15 cellular contexts compared by ENCODE assay signal in genomic region chr4:108611360-108611759, GRCh38. TPM values are rescaled to one million over a fixed set of nuclear protein-coding genes. Genes with fewer than 3 reads are reported as not detected.
DNase-seq lines count a peak whose midpoint lies in the region; ATAC-seq, FAIRE-seq and TF ChIP-seq lines count a peak whose summit lies in the region.
"Had no signal": no experiment of that assay in that cellular context is flagged by ENCODE, and none has a peak within 500 bp of the region (broad histone marks: within the 10 kb centered on the region; RNA-seq: fewer than 3 reads in every experiment).

No MANE protein-coding gene starts in this region.

- H3K9me1 ChIP-seq in K562 (ENCODE audit: control insufficient read depth, insufficient read depth, low read length), result no peaks in the 10 kb centered on the region

- peaks cover 20% of the 10 kb centered on the region for H3K4me1 Mint-ChIP-seq in activated naive CD4-positive, alpha-beta T cell treated with anti-CD3 and anti-CD28 coated beads for 36 hours (ENCODE audit: low read depth)

- peaks cover 14% of the 10 kb centered on the region for H3K36me3 Mint-ChIP-seq in activated naive CD4-positive, alpha-beta T cell treated with anti-CD3 and anti-CD28 coated beads for 36 hours (ENCODE audit: low read depth)

- H3K9ac ChIP-seq in K562 (ENCODE audit: insufficient read depth in 1 of 2, low read depth in 2 of 2, low read length in 2 of 2), result no peak overlapping the region
- H3K9ac ChIP-seq: BLaER1, KMS-11 had no signal

- H3K27ac Mint-ChIP-seq in activated naive CD4-positive, alpha-beta T cell treated with anti-CD3 and anti-CD28 coated beads for 36 hours, result no peak overlapping the region

- POLR2A ChIA-PET in K562 (lab: Yijun Ruan, JAX), result interaction anchor here (1.0 kb wide), 1 partner anchor 8 kb away, joined by 4 read pairs; no protein-coding TSS in a partner anchor

- no peaks in the 10 kb centered on the region; a peak in 1 of 5 replicates for H3K4me1 ChIP-seq in K562 (replicated peaks in 1 of 2; ENCODE audit: control insufficient read depth in 2 of 2, insufficient read depth in 2 of 2, low read length in 2 of 2)
- H3K4me1 ChIP-seq: BLaER1, spleen had no signal

- no peak overlapping the region for H3K4me3 ChIP-seq in K562
- H3K4me3 ChIP-seq: BLaER1 had no signal

- in situ Hi-C loops in K562 (cut with MboI), result no loop called here
- in situ Hi-C loops in ACHN (cut with HindIII; ENCODE audit: low pct_ligation_motif_present, low pct_unique_long_range_greater_than_20kb, low sequenced_read_pairs), result no loop called here

- TF ChIP-seq CTCF in K562 (IDR thresholded peaks at IDR 0.05 in 2 of 3, conservative IDR thresholded peaks at IDR 0.05 in 1 of 3; ENCODE audit: insufficient read depth in 2 of 3, low read depth in 1 of 3, low read length in 3 of 3), result peak in 1 of 3 experiments; percentile 23; a peak in 1 of 6 replicates

- peaks cover 4% of the 10 kb centered on the region for H3K9me3 Mint-ChIP-seq in activated naive CD4-positive, alpha-beta T cell treated with anti-CD3 and anti-CD28 coated beads for 36 hours

- no peaks in the 10 kb centered on the region for H4K20me1 ChIP-seq in K562 (replicated peaks; ENCODE audit: control insufficient read depth, insufficient read depth, low read length)
- H4K20me1 ChIP-seq: BLaER1 had no signal

- H3K4me3 Mint-ChIP-seq in activated naive CD4-positive, alpha-beta T cell treated with anti-CD3 and anti-CD28 coated beads for 36 hours, result peak overlapping the region; percentile 68

- DNase-seq in activated naive CD4-positive, alpha-beta T cell treated with anti-CD3 and anti-CD28 coated beads for 36 hours, result peak; percentile 30
- no peak for DNase-seq in activated naive CD4-positive, alpha-beta T cell (lab: John Stamatoyannopoulos, UW)
- no peak for DNase-seq in K562 (ENCODE audit: extremely low read depth in 1 of 4, low spot score in 3 of 4)
- peak; percentile 8 for DNase-seq in kidney glomerular epithelial cell (lab: John Stamatoyannopoulos, UW)
- DNase-seq in superior temporal gyrus (ENCODE audit: extremely low spot score), result peak; percentile 53
- DNase-seq in ACHN, result no peak
- DNase-seq: foreskin melanocyte, NCI-H2107, spleen had no signal

- H2AFZ ChIP-seq in K562 (ENCODE audit: low read depth, low read length), result no peak overlapping the region

- H3K27me3 Mint-ChIP-seq in activated naive CD4-positive, alpha-beta T cell treated with anti-CD3 and anti-CD28 coated beads for 36 hours (ENCODE audit: low read depth), result no peaks in the 10 kb centered on the region

- H3K27ac ChIP-seq in K562 (ENCODE audit: extremely low read depth, low read depth, low read length), result no peak overlapping the region
- H3K27ac ChIP-seq: BLaER1, KMS-11, spleen had no signal

- H3K4me2 ChIP-seq in K562 (ENCODE audit: insufficient read depth, low read length), result no peak overlapping the region
- H3K4me2 ChIP-seq: BLaER1, KMS-11 had no signal

- CTCF ChIA-PET in activated naive CD4-positive, alpha-beta T cell treated with anti-CD3 and anti-CD28 coated beads for 36 hours (lab: Charles Lee), result interaction anchor here (0.7 kb wide), 2 partner anchors 172 to 1368 kb away, joined by 3 read pairs; no protein-coding TSS in a partner anchor
- CTCF ChIA-PET in K562 (lab: Yijun Ruan, JAX; ENCODE audit: low intra/inter-chr PET ratio), result no interaction called here

- no peak for TF ChIP-seq POLR2A in K562 (conservative IDR thresholded peaks at IDR 0.05)

- no peak for FAIRE-seq in K562 (lab: Jason Lieb, UNC)
- FAIRE-seq: H1, RCC 7860 had no signal

- no peak for TF ChIP-seq EP300 in K562 (IDR thresholded peaks at IDR 0.05; ENCODE audit: low read length)

- no peaks in the 10 kb centered on the region for H3K9me3 ChIP-seq in K562 (replicated peaks; ENCODE audit: control insufficient read depth, insufficient read depth, low read depth, low read length)

- no peaks in the 10 kb centered on the region for H3K36me3 ChIP-seq in K562 (ENCODE audit: control insufficient read depth, insufficient read depth, low read length)
- H3K36me3 ChIP-seq: BLaER1 had no signal

- H3K27me3 ChIP-seq in K562 (ENCODE audit: control insufficient read depth in 2 of 2, insufficient read depth in 2 of 2, low read length in 2 of 2), result no peaks in the 10 kb centered on the region
- H3K27me3 ChIP-seq: BLaER1, spleen had no signal

- intact Hi-C loops in activated naive CD4-positive, alpha-beta T cell treated with anti-CD3 and anti-CD28 coated beads for 36 hours (cut with micrococcal nuclease), result loop anchor here (1.0 to 2.0 kb wide), 2 partner anchors 8 to 81 kb away; no protein-coding TSS in a partner anchor
- intact Hi-C loops in K562 (cut with micrococcal nuclease), result no loop called here

- H3K79me2 ChIP-seq in K562 (ENCODE audit: control insufficient read depth, insufficient read depth, low read length), result no peaks in the 10 kb centered on the region

- ATAC-seq in K562, result peak; percentile 49; the same call in 2 of the 3 replicates
- no peak for ATAC-seq in GM18867 (IDR thresholded peaks at IDR 0.05; ENCODE audit: unreplicated experiment)
- ATAC-seq in GM18517 (IDR thresholded peaks at IDR 0.05; ENCODE audit: unreplicated experiment), result no peak

- no TSS peak for BruUV-seq in K562 (replicated peaks; lab: Mats Ljungman, UMichigan)

- 59% methylated on average over 10 of the region's 10 CpGs for WGBS in K562 (ENCODE audit: insufficient coverage, low coverage, missing lambda C conversion rate)

- TF ChIP-seq RAD21 in K562 (CRISPR knock-in tag; conservative IDR thresholded peaks at IDR 0.05 in 1 of 2, IDR thresholded peaks at IDR 0.05 in 1 of 2), result no peak

TF ChIP-seq in K562, 482 proteins besides CTCF, POLR2A, EP300 and RAD21 (continues in another document):
- TF ChIP-seq ASH1L (IDR thresholded peaks at IDR 0.05; ENCODE audit: borderline replicate concordance, low read depth, partially characterized antibody), result no peak

RNA-seq across cellular contexts. Expression of gene RPL34, which starts 9.0 kb away (rescaled TPM):
- 1,000 to 10,000 TPM; 1,983 to 2,004 TPM for total RNA-seq in activated naive CD4-positive, alpha-beta T cell treated with anti-CD3 and anti-CD28 coated beads for 36 hours
- total RNA-seq in K562 (2011; cell fraction: chromatin; rRNA removed; ENCODE audit: low replicate concordance), result 252 and 304 TPM in 2 replicates
- 343 and 354 TPM in 2 replicates for total RNA-seq in K562 (2011; cell fraction: nucleolus; rRNA removed)
- total RNA-seq in K562 (2011; cell fraction: nucleoplasm; rRNA removed), result 439 and 698 TPM in 2 replicates
- total RNA-seq in K562 (2014; rRNA removed) (1,466 and 1,685 TPM in 2 replicates), K562 (2014; rRNA removed; fragmentation: Illumina TruSeq; extraction: Trizol) (2,593 and 2,853 TPM in 2 replicates), K562 (2015; rRNA removed; fragmentation: Illumina TruSeq; extraction: Trizol) (1,586 and 1,727 TPM in 2 replicates), K562 (2021) (1,612 and 1,824 TPM in 2 replicates)
- polyA plus RNA-seq in K562 (2011; rRNA removed) (4,502 and 5,422 TPM in 2 replicates), K562 (2014; fragmentation: Illumina TruSeq; extraction: Trizol) (1,973 and 2,119 TPM in 2 replicates), K562 (2014; fragmentation: Nextera tagmentation; extraction: Ambion mirVana) (1,000 to 10,000 TPM; 3,162 to 4,454 TPM), K562 (2014; rRNA removed) (2,645 and 2,889 TPM in 2 replicates)
- 1,723 and 3,895 TPM in 2 replicates for polyA plus RNA-seq in K562 (2011; cell fraction: cytosol; rRNA removed)
- polyA plus RNA-seq in K562 (2011; cell fraction: nucleus; rRNA removed), result 636 and 1,437 TPM in 2 replicates
- polyA plus RNA-seq in K562 (2012), result 3,078 and 3,376 TPM in 2 replicates
- 751 and 855 TPM in 2 replicates for polyA minus RNA-seq in K562 (2011; rRNA and poly(A)+ RNA removed)
- 102 and 189 TPM in 2 replicates for polyA minus RNA-seq in K562 (2011; cell fraction: cytosol; rRNA and poly(A)+ RNA removed)
- polyA minus RNA-seq in K562 (2011; cell fraction: nucleus; rRNA and poly(A)+ RNA removed), result 118 and 255 TPM in 2 replicates

RNA-seq across cellular contexts. Expression of gene OSTC, which starts 39.0 kb away (rescaled TPM):
- 10 to 100 TPM; 72.5 to 73.3 TPM for total RNA-seq in activated naive CD4-positive, alpha-beta T cell treated with anti-CD3 and anti-CD28 coated beads for 36 hours
- 64.1 and 123 TPM in 2 replicates for total RNA-seq in K562 (2011; cell fraction: chromatin; rRNA removed; ENCODE audit: low replicate concordance)
- 68.4 and 89.2 TPM in 2 replicates for total RNA-seq in K562 (2011; cell fraction: nucleolus; rRNA removed)
- 127 and 150 TPM in 2 replicates for total RNA-seq in K562 (2011; cell fraction: nucleoplasm; rRNA removed)
- total RNA-seq in K562 (2014; rRNA removed) (93.8 and 112 TPM in 2 replicates), K562 (2014; rRNA removed; fragmentation: Illumina TruSeq; extraction: Trizol) (235 and 252 TPM in 2 replicates), K562 (2015; rRNA removed; fragmentation: Illumina TruSeq; extraction: Trizol) (193 and 210 TPM in 2 replicates), K562 (2021) (143 and 174 TPM in 2 replicates)
- polyA plus RNA-seq in K562 (2011; rRNA removed) (225 and 241 TPM in 2 replicates), K562 (2014; fragmentation: Illumina TruSeq; extraction: Trizol) (235 and 258 TPM in 2 replicates), K562 (2014; fragmentation: Nextera tagmentation; extraction: Ambion mirVana) (100 to 1,000 TPM; 851 to 966 TPM), K562 (2014; rRNA removed) (177 and 182 TPM in 2 replicates)
- 99.7 and 224 TPM in 2 replicates for polyA plus RNA-seq in K562 (2011; cell fraction: cytosol; rRNA removed)
- polyA plus RNA-seq in K562 (2011; cell fraction: nucleus; rRNA removed), result 32.2 and 80.8 TPM in 2 replicates
- 219 and 283 TPM in 2 replicates for polyA plus RNA-seq in K562 (2012)
- polyA minus RNA-seq in K562 (2011; rRNA and poly(A)+ RNA removed), result 125 and 140 TPM in 2 replicates
- polyA minus RNA-seq in K562 (2011; cell fraction: cytosol; rRNA and poly(A)+ RNA removed), result 50.4 and 56.3 TPM in 2 replicates
- 24.9 and 58.4 TPM in 2 replicates for polyA minus RNA-seq in K562 (2011; cell fraction: nucleus; rRNA and poly(A)+ RNA removed)

Comparison
In these comparisons a context has a peak if more than half of its experiments do, and no peak if none do; other contexts are left out.
1. DNase-seq: peak in activated naive CD4-positive, alpha-beta T cell treated with anti-CD3 and anti-CD28 coated beads for 36 hours (single experiment), kidney glomerular epithelial cell (single experiment) and superior temporal gyrus (single experiment); none in activated naive CD4-positive, alpha-beta T cell (0 of 4), K562 (0 of 4) and ACHN (single experiment).